ENCODE assay signal across 6 cellular contexts in the genomic region with DNA sequence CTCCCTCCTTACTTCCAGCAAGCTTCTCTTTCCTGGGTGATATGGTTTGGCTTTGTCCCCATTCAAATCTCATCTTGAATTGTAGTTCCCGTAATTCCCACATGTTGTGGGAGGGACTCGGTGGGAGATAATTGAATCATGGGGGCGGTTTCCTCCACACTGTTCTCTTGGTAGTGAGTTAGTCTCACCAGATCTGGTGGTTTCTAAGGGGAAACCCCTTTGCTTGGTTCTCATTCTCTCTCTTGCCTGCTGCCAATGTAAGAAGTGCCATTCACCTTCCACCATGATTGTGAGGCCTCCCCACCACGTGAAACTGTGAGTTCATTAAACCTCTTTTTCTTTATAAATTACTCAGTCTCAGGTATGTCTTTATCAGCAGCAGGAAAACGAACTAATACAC.
DNase-seq lines count a peak whose midpoint lies in the region; ATAC-seq, FAIRE-seq and TF ChIP-seq lines count a peak whose summit lies in the region.
"Not testable (repeated sequence)": the region's sequence is repeated elsewhere in the genome, so short reads cannot be mapped to it uniquely, and the experiment has no call there.

No MANE protein-coding gene starts in this region.

- H3K27me3 Mint-ChIP-seq in activated T-helper 17 cell treated with anti-CD3 and anti-CD28 coated beads, Interleukin-2, amount 50 U/mL, for 72 hours, result peaks cover 14% of the 10 kb centered on the region
- not testable (repeated sequence) for H3K27me3 Mint-ChIP-seq in mesothelial cell of epicardium (ENCODE audit: low read depth)

- not testable (repeated sequence) for H2AFZ ChIP-seq in GM12878 (ENCODE audit: control insufficient read depth, low read depth, low read length)

- H3K9me3 ChIP-seq in GM12878 (replicated peaks; ENCODE audit: control insufficient read depth, insufficient read depth, low read length), result not testable (repeated sequence)

- DNase-seq in GM12865 (ENCODE audit: low read depth) (peak; percentile 3), RPMI7951 (ENCODE audit: low read depth) (peak; percentile 13)
- not testable (repeated sequence) for DNase-seq in GM12878 (ENCODE audit: low read depth, low spot score); mesothelial cell of epicardium (ENCODE audit: low spot score in 2 of 2, unreplicated experiment in 2 of 2); stimulated activated effector memory CD8-positive, alpha-beta T cell treated with anti-CD3 and anti-CD28 coated beads, Interleukin-12 subunit alpha, Interleukin-12 subunit beta, amount 100 ng/mL, for 72 hours (ENCODE audit: low spot score in 2 of 2)

- H3K9me3 Mint-ChIP-seq in activated T-helper 17 cell treated with anti-CD3 and anti-CD28 coated beads, Interleukin-2, amount 50 U/mL, for 72 hours; stimulated activated effector memory CD8-positive, alpha-beta T cell treated with anti-CD3 and anti-CD28 coated beads, Interleukin-12 subunit alpha, Interleukin-12 subunit beta, amount 100 ng/mL, for 72 hours: not testable (repeated sequence)
- H3K9me3 Mint-ChIP-seq in mesothelial cell of epicardium, result peaks cover 10% of the 10 kb centered on the region

- H3K27me3 ChIP-seq in GM12878 (replicated peaks in 1 of 2; ENCODE audit: control insufficient read depth in 2 of 2, insufficient read depth in 2 of 2, low read length in 1 of 2), result not testable (repeated sequence)

- 2% methylated on average over 5 of the region's 5 CpGs for WGBS in GM12878 (ENCODE audit: insufficient coverage, insufficient replicate concordance, low lambda C conversion rate, missing lambda C conversion rate)

- SMC1A ChIA-PET in GM12878 (lab: Charles Lee; ENCODE audit: uncharacterized antibody, unreplicated experiment), result not testable (repeated sequence)

- POLR2A ChIA-PET in GM12878 (lab: Charles Lee), result not testable (repeated sequence)

- RAD21 ChIA-PET in GM12878 (lab: Charles Lee; ENCODE audit: unreplicated experiment), result not testable (repeated sequence)

- H3K4me3 Mint-ChIP-seq in activated T-helper 17 cell treated with anti-CD3 and anti-CD28 coated beads, Interleukin-2, amount 50 U/mL, for 72 hours; mesothelial cell of epicardium; stimulated activated effector memory CD8-positive, alpha-beta T cell treated with anti-CD3 and anti-CD28 coated beads, Interleukin-12 subunit alpha, Interleukin-12 subunit beta, amount 100 ng/mL, for 72 hours: not testable (repeated sequence)

- in situ Hi-C loops in GM12878 (cut with MboI), result not testable (repeated sequence)

- not testable (repeated sequence) for TF ChIP-seq EP300 in GM12878 (IDR thresholded peaks at IDR 0.05; ENCODE audit: borderline replicate concordance in 1 of 2, control insufficient read depth in 1 of 2, low read depth in 2 of 2, low read length in 2 of 2)

- not testable (repeated sequence) for TF ChIP-seq CTCF in GM12865 (IDR thresholded peaks at IDR 0.05; ENCODE audit: insufficient read depth, low read depth, low read length, missing control alignments); GM12878 (IDR thresholded peaks at IDR 0.05 in 2 of 3, conservative IDR thresholded peaks at IDR 0.05 in 1 of 3; ENCODE audit: control insufficient read depth in 2 of 3, extremely low read depth in 1 of 3, insufficient read depth in 1 of 3, low read depth in 3 of 3, low read length in 3 of 3); mesothelial cell of epicardium (IDR thresholded peaks at IDR 0.05; ENCODE audit: unreplicated experiment)

- not testable (repeated sequence) for H3K79me2 ChIP-seq in GM12878 (ENCODE audit: control insufficient read depth, insufficient read depth, low read length)

- FAIRE-seq in GM12878 (lab: Jason Lieb, UNC), result not testable (repeated sequence)

- H3K4me3 ChIP-seq in GM12865 (ENCODE audit: low read depth, low read length); GM12878: not testable (repeated sequence)

- TF ChIP-seq RAD21 in GM12878 (IDR thresholded peaks at IDR 0.05; ENCODE audit: insufficient read depth, low read depth, low read length), result not testable (repeated sequence)

- peak; percentile 67 for ATAC-seq in activated T-helper 17 cell treated with anti-CD3 and anti-CD28 coated beads, Interleukin-2, amount 50 U/mL, for 72 hours (replicated peaks)
- peak; percentile 56; the same call in 2 of the 3 replicates for ATAC-seq in GM12878
- ATAC-seq in stimulated activated effector memory CD8-positive, alpha-beta T cell treated with anti-CD3 and anti-CD28 coated beads, Interleukin-12 subunit alpha, Interleukin-12 subunit beta, amount 100 ng/mL, for 72 hours, result peak; percentile 57

- H3K4me2 ChIP-seq in GM12878 (ENCODE audit: control insufficient read depth, insufficient read depth), result not testable (repeated sequence)

- H3K4me1 Mint-ChIP-seq in activated T-helper 17 cell treated with anti-CD3 and anti-CD28 coated beads, Interleukin-2, amount 50 U/mL, for 72 hours; stimulated activated effector memory CD8-positive, alpha-beta T cell treated with anti-CD3 and anti-CD28 coated beads, Interleukin-12 subunit alpha, Interleukin-12 subunit beta, amount 100 ng/mL, for 72 hours: not testable (repeated sequence)
- peaks cover 21% of the 10 kb centered on the region for H3K4me1 Mint-ChIP-seq in mesothelial cell of epicardium

- H3K9ac ChIP-seq in GM12878 (ENCODE audit: control insufficient read depth, insufficient read depth, low read length), result not testable (repeated sequence)

- not testable (repeated sequence) for BruUV-seq in GM12878 (replicated peaks; lab: Mats Ljungman, UMichigan)

- not testable (repeated sequence) for H4K20me1 ChIP-seq in GM12878 (ENCODE audit: control insufficient read depth, insufficient read depth)

- not testable (repeated sequence) for H3K36me3 Mint-ChIP-seq in activated T-helper 17 cell treated with anti-CD3 and anti-CD28 coated beads, Interleukin-2, amount 50 U/mL, for 72 hours (ENCODE audit: low read depth); mesothelial cell of epicardium; stimulated activated effector memory CD8-positive, alpha-beta T cell treated with anti-CD3 and anti-CD28 coated beads, Interleukin-12 subunit alpha, Interleukin-12 subunit beta, amount 100 ng/mL, for 72 hours

- TF ChIP-seq POLR2A in GM12878 (IDR thresholded peaks at IDR 0.05; ENCODE audit: low read depth, low read length), result not testable (repeated sequence)

- CTCF ChIA-PET in GM12878 (lab: Yijun Ruan, JAX), result not testable (repeated sequence)

- not testable (repeated sequence) for H3K36me3 ChIP-seq in GM12878 (ENCODE audit: control insufficient read depth in 2 of 2, insufficient read depth in 2 of 2, low read length in 1 of 2)

- not testable (repeated sequence) for H3K4me1 ChIP-seq in GM12878 (ENCODE audit: control insufficient read depth, insufficient read depth, low read length)

- H3K27ac ChIP-seq in GM12878 (ENCODE audit: control insufficient read depth, insufficient read depth), result not testable (repeated sequence)

- intact Hi-C loops in GM12878 (cut with micrococcal nuclease; ENCODE audit: unreplicated experiment), result not testable (repeated sequence)

- H3K27ac Mint-ChIP-seq in activated T-helper 17 cell treated with anti-CD3 and anti-CD28 coated beads, Interleukin-2, amount 50 U/mL, for 72 hours; stimulated activated effector memory CD8-positive, alpha-beta T cell treated with anti-CD3 and anti-CD28 coated beads, Interleukin-12 subunit alpha, Interleukin-12 subunit beta, amount 100 ng/mL, for 72 hours: not testable (repeated sequence)
- H3K27ac Mint-ChIP-seq in mesothelial cell of epicardium, result peak overlapping the region; percentile 71
